In genomic region chr1:202009326-202010031, GRCh38 we compare ENCODE assay signal across 8 cellular contexts. TPM values are rescaled to one million over a fixed set of nuclear protein-coding genes. Genes with fewer than 3 reads are reported as not detected.
DNase-seq lines count a peak whose midpoint lies in the region; ATAC-seq, FAIRE-seq and TF ChIP-seq lines count a peak whose summit lies in the region.

No MANE protein-coding gene starts in this region.

- TF ChIP-seq EP300 in GM12878 (IDR thresholded peaks at IDR 0.05; ENCODE audit: borderline replicate concordance in 1 of 2, control insufficient read depth in 1 of 2, low read depth in 2 of 2, low read length in 2 of 2): no peak

- TF ChIP-seq RAD21 in GM12878 (IDR thresholded peaks at IDR 0.05; ENCODE audit: insufficient read depth, low read depth, low read length): peak; percentile 84

- H3K9me2 ChIP-seq in GM23248 (ENCODE audit: insufficient read depth): no peaks in the 10 kb centered on the region

- POLR2A ChIA-PET in GM12878 (lab: Charles Lee): interaction anchor here (1.5 to 1.6 kb wide), 2 partner anchors 32 to 104 kb away, joined by 7 to 8 read pairs; no protein-coding TSS in a partner anchor

- H3K79me2 ChIP-seq in GM23248 (ENCODE audit: insufficient read depth): no peaks in the 10 kb centered on the region
- H3K79me2 ChIP-seq in GM12878 (ENCODE audit: control insufficient read depth, insufficient read depth, low read length): no peaks in the 10 kb centered on the region

- H3F3A ChIP-seq in GM23248 (ENCODE audit: insufficient read depth): no peaks in the 10 kb centered on the region

- H3K27me3 ChIP-seq in GM23248 (replicated peaks; ENCODE audit: insufficient read depth) (no peaks in the 10 kb centered on the region), GM12878 (replicated peaks in 1 of 2; ENCODE audit: control insufficient read depth in 2 of 2, insufficient read depth in 2 of 2, low read length in 1 of 2) (no peaks in the 10 kb centered on the region)

- H3K27ac ChIP-seq in GM23248 (no peak overlapping the region), GM12878 (ENCODE audit: control insufficient read depth, insufficient read depth) (no peak overlapping the region)

- SMC1A ChIA-PET in GM12878 (lab: Charles Lee; ENCODE audit: uncharacterized antibody, unreplicated experiment): interaction anchor here (1.0 to 4.8 kb wide), 10 partner anchors 9 to 126 kb away, joined by 3 to 67 read pairs (median 4); no protein-coding TSS in a partner anchor

- intact Hi-C loops in GM12878 (cut with micrococcal nuclease; ENCODE audit: unreplicated experiment): loop anchor here (1.0 kb wide), 3 partner anchors 105 to 126 kb away; no protein-coding TSS in a partner anchor

- H3K4me1 ChIP-seq in GM23248 (ENCODE audit: insufficient read depth) (no peaks in the 10 kb centered on the region), GM12878 (ENCODE audit: control insufficient read depth, insufficient read depth, low read length) (peaks cover 11% of the 10 kb centered on the region)

- H3K9me3 ChIP-seq in GM23248 (ENCODE audit: low read depth): no peaks in the 10 kb centered on the region
- H3K9me3 ChIP-seq in GM12878 (replicated peaks; ENCODE audit: control insufficient read depth, insufficient read depth, low read length): no peaks in the 10 kb centered on the region

- no TSS peak for BruUV-seq in GM12878 (replicated peaks; lab: Mats Ljungman, UMichigan)

- RAD21 ChIA-PET in GM12878 (lab: Charles Lee; ENCODE audit: unreplicated experiment): interaction anchor here (0.6 to 6.3 kb wide), 11 partner anchors 10 to 134 kb away, joined by 3 to 76 read pairs (median 4); no protein-coding TSS in a partner anchor

- FAIRE-seq in GM12878 (lab: Jason Lieb, UNC): peak; percentile 86

- TF ChIP-seq POLR2A in GM12878 (IDR thresholded peaks at IDR 0.05; ENCODE audit: low read depth, low read length): no peak

- DNase-seq in CMK (ENCODE audit: low read depth) (peak; percentile 51), GM23248 (peak; percentile 80), NCI-H1694 (lab: John Stamatoyannopoulos, UW) (peak; percentile 72), T-helper 9 cell (peak; percentile 48), GM12878 (ENCODE audit: low read depth, low spot score) (peak; percentile 25), iPS DF 19.7 (ENCODE audit: low read depth, low spot score) (peak; percentile 54), skeletal muscle cell (ENCODE audit: low read depth) (peak; percentile 19), GOT3 (lab: John Stamatoyannopoulos, UW) (no peak)

- peak; percentile 79 to 91 (median 86) for TF ChIP-seq CTCF in GM12878 (IDR thresholded peaks at IDR 0.05 in 2 of 3, conservative IDR thresholded peaks at IDR 0.05 in 1 of 3; ENCODE audit: control insufficient read depth in 2 of 3, extremely low read depth in 1 of 3, insufficient read depth in 1 of 3, low read depth in 3 of 3, low read length in 3 of 3)

- CTCF ChIA-PET in GM12878 (lab: Yijun Ruan, JAX): interaction anchor here (0.6 to 6.9 kb wide), 17 partner anchors 9 to 1850 kb away, joined by 3 to 171 read pairs (median 5); no protein-coding TSS in a partner anchor

- no peaks in the 10 kb centered on the region for H4K20me1 ChIP-seq in GM23248 (ENCODE audit: insufficient read depth)
- H4K20me1 ChIP-seq in GM12878 (ENCODE audit: control insufficient read depth, insufficient read depth): no peaks in the 10 kb centered on the region

- H3K9ac ChIP-seq in GM23248 (no peak overlapping the region), GM12878 (ENCODE audit: control insufficient read depth, insufficient read depth, low read length) (no peak overlapping the region; the same call in 1 of the 2 replicates)

- H3K4me3 ChIP-seq in GM23248 (no peak overlapping the region), GM12878 (no peak overlapping the region), skeletal muscle cell (ENCODE audit: low read depth, low read length) (no peak overlapping the region)

- in situ Hi-C loops in GM23248 (cut with MboI) (loop anchor here (5.0 kb wide), 1 partner anchor 108 kb away; no protein-coding TSS in a partner anchor), GM12878 (cut with MboI) (loop anchor here (5.0 kb wide), 1 partner anchor 113 kb away; the partner anchor contains the start of gene GPR37L1)

- H3K4me2 ChIP-seq in GM23248 (ENCODE audit: unreplicated experiment): no peak overlapping the region
- H3K4me2 ChIP-seq in GM12878 (ENCODE audit: control insufficient read depth, insufficient read depth): no peak overlapping the region

- H3K36me3 ChIP-seq in GM23248 (ENCODE audit: low read depth): peaks cover under 1% of the 10 kb centered on the region; the same call in 1 of the 2 replicates
- H3K36me3 ChIP-seq in GM12878 (ENCODE audit: control insufficient read depth in 2 of 2, insufficient read depth in 2 of 2, low read length in 1 of 2): peaks cover 3 to 5% of the 10 kb centered on the region in 2 experiments; a peak in 2 of 4 replicates

- H2AFZ ChIP-seq in GM23248 (no peak overlapping the region), GM12878 (ENCODE audit: control insufficient read depth, low read depth, low read length) (peak overlapping the region; percentile 57)

- 15 to 18% methylated on average over 11 of the region's 11 CpGs for WGBS in GM23248 (ENCODE audit: low coverage in 1 of 2, low lambda C conversion rate in 2 of 2, missing lambda C conversion rate in 2 of 2), 2 experiments
- 9% methylated on average over 11 of the region's 11 CpGs for WGBS in GM12878 (ENCODE audit: insufficient coverage, insufficient replicate concordance, low lambda C conversion rate, missing lambda C conversion rate)

- ATAC-seq in GM12878: peak; percentile 79

TF ChIP-seq in GM12878, 131 proteins besides CTCF, POLR2A, EP300 and RAD21 (continues in another document):
- TF ChIP-seq GATAD2B (conservative IDR thresholded peaks at IDR 0.05; ENCODE audit: low read depth) (no peak), NFIC (IDR thresholded peaks at IDR 0.05; ENCODE audit: low read depth, low read length) (no peak)

RNA-seq across cellular contexts. Expression of gene ELF3, which starts 0.9 kb away (rescaled TPM):
- total RNA-seq in GM23248 (2014; rRNA removed; shearing (Covaris generic)): under 0.01 TPM in 1 of 2 replicates, not detected in the other
- polyA plus RNA-seq in GM23248 (2016; fragmentation: Nextera tagmentation; extraction: Ambion mirVana) (not detected in 2 replicates), GM12878 (2011; rRNA removed) (8.9 and 14.3 TPM in 2 replicates), GM12878 (2014; fragmentation: Illumina TruSeq; extraction: Trizol) (0.13 and 0.94 TPM in 2 replicates), GM12878 (2014; fragmentation: Nextera tagmentation; extraction: Ambion mirVana) (under 1 TPM in 1 of 2 experiments, not detected in 1; 0.07 TPM), GM12878 (2014; rRNA removed) (0.68 and 1.1 TPM in 2 replicates), GM12878 (2016; fragmentation: Nextera tagmentation; extraction: Ambion mirVana) (under 1 TPM; 0.12 to 0.39 TPM)
- 1.4 and 1.7 TPM in 2 replicates for total RNA-seq in GM12878 (2013; cell fraction: nucleolus; rRNA removed)
- total RNA-seq in GM12878 (2014; rRNA removed) (0.40 and 0.93 TPM in 2 replicates), GM12878 (2014; rRNA removed; fragmentation: Illumina TruSeq; extraction: Trizol) (0.58 and 0.97 TPM in 2 replicates), GM12878 (2021) (1.1 and 2.4 TPM in 2 replicates)
- 0.22 TPM for polyA plus RNA-seq in GM12878 (2011; ENCODE audit: low read depth)
- polyA plus RNA-seq in GM12878 (2011; cell fraction: cytosol; rRNA removed): 19.5 and 23.0 TPM in 2 replicates
- 52.6 and 56.4 TPM in 2 replicates for polyA plus RNA-seq in GM12878 (2011; cell fraction: nucleus; rRNA removed)
- 0.22 and 0.52 TPM in 2 replicates for polyA plus RNA-seq in GM12878 (2012)
- 13.1 and 27.0 TPM in 2 replicates for polyA minus RNA-seq in GM12878 (2011; rRNA and poly(A)+ RNA removed)
- 5.7 and 9.1 TPM in 2 replicates for polyA minus RNA-seq in GM12878 (2011; cell fraction: cytosol; rRNA and poly(A)+ RNA removed)
- 17.2 and 27.5 TPM in 2 replicates for polyA minus RNA-seq in GM12878 (2011; cell fraction: nucleus; rRNA and poly(A)+ RNA removed)

RNA-seq across cellular contexts. Expression of gene RNPEP, which starts 27.0 kb away (rescaled TPM):
- 80.5 and 83.6 TPM in 2 replicates for total RNA-seq in GM23248 (2014; rRNA removed; shearing (Covaris generic))
- polyA plus RNA-seq in GM23248 (2016; fragmentation: Nextera tagmentation; extraction: Ambion mirVana) (68.6 and 70.7 TPM in 2 replicates), GM12878 (2011; rRNA removed) (31.9 and 47.8 TPM in 2 replicates), GM12878 (2014; fragmentation: Illumina TruSeq; extraction: Trizol) (58.6 and 71.0 TPM in 2 replicates), GM12878 (2014; fragmentation: Nextera tagmentation; extraction: Ambion mirVana) (10 to 100 TPM; 18.3 to 21.6 TPM), GM12878 (2014; rRNA removed) (40.8 and 41.5 TPM in 2 replicates), GM12878 (2016; fragmentation: Nextera tagmentation; extraction: Ambion mirVana) (10 to 100 TPM; 62.8 to 68.2 TPM)
- 27.9 and 30.7 TPM in 2 replicates for total RNA-seq in GM12878 (2013; cell fraction: nucleolus; rRNA removed)
- total RNA-seq in GM12878 (2014; rRNA removed) (38.1 and 38.5 TPM in 2 replicates), GM12878 (2014; rRNA removed; fragmentation: Illumina TruSeq; extraction: Trizol) (24.5 and 25.2 TPM in 2 replicates), GM12878 (2021) (45.6 and 47.7 TPM in 2 replicates)
- polyA plus RNA-seq in GM12878 (2011; ENCODE audit: low read depth): 24.7 TPM
- 39.6 and 56.8 TPM in 2 replicates for polyA plus RNA-seq in GM12878 (2011; cell fraction: cytosol; rRNA removed)
- polyA plus RNA-seq in GM12878 (2011; cell fraction: nucleus; rRNA removed): 41.7 and 51.7 TPM in 2 replicates
- polyA plus RNA-seq in GM12878 (2012): 33.8 and 36.3 TPM in 2 replicates
- 32.0 and 39.9 TPM in 2 replicates for polyA minus RNA-seq in GM12878 (2011; rRNA and poly(A)+ RNA removed)
- 17.9 and 27.0 TPM in 2 replicates for polyA minus RNA-seq in GM12878 (2011; cell fraction: cytosol; rRNA and poly(A)+ RNA removed)
- polyA minus RNA-seq in GM12878 (2011; cell fraction: nucleus; rRNA and poly(A)+ RNA removed): 8.7 and 11.4 TPM in 2 replicates

RNA-seq across cellular contexts. Expression of gene TIMM17A, which starts 54.2 kb away (rescaled TPM):
- total RNA-seq in GM23248 (2014; rRNA removed; shearing (Covaris generic)): 56.4 and 68.8 TPM in 2 replicates
- polyA plus RNA-seq in GM23248 (2016; fragmentation: Nextera tagmentation; extraction: Ambion mirVana) (116 and 123 TPM in 2 replicates), GM12878 (2011; rRNA removed) (105 and 139 TPM in 2 replicates), GM12878 (2014; fragmentation: Illumina TruSeq; extraction: Trizol) (71.6 and 83.2 TPM in 2 replicates), GM12878 (2014; fragmentation: Nextera tagmentation; extraction: Ambion mirVana) (100 to 1,000 TPM; 248 to 357 TPM), GM12878 (2014; rRNA removed) (69.0 and 72.1 TPM in 2 replicates), GM12878 (2016; fragmentation: Nextera tagmentation; extraction: Ambion mirVana) (100 to 1,000 TPM; 176 to 180 TPM)
- total RNA-seq in GM12878 (2013; cell fraction: nucleolus; rRNA removed): 36.7 and 44.9 TPM in 2 replicates
- total RNA-seq in GM12878 (2014; rRNA removed) (68.6 and 82.3 TPM in 2 replicates), GM12878 (2014; rRNA removed; fragmentation: Illumina TruSeq; extraction: Trizol) (77.6 and 79.7 TPM in 2 replicates), GM12878 (2021) (74.4 TPM in 2 replicates)
- 45.1 TPM for polyA plus RNA-seq in GM12878 (2011; ENCODE audit: low read depth)
- 42.6 and 45.9 TPM in 2 replicates for polyA plus RNA-seq in GM12878 (2011; cell fraction: cytosol; rRNA removed)
- polyA plus RNA-seq in GM12878 (2011; cell fraction: nucleus; rRNA removed): 33.9 and 35.0 TPM in 2 replicates
- polyA plus RNA-seq in GM12878 (2012): 39.1 and 50.4 TPM in 2 replicates
- polyA minus RNA-seq in GM12878 (2011; rRNA and poly(A)+ RNA removed): 24.0 and 33.8 TPM in 2 replicates
- polyA minus RNA-seq in GM12878 (2011; cell fraction: cytosol; rRNA and poly(A)+ RNA removed): 13.2 and 13.5 TPM in 2 replicates
- 8.5 and 16.4 TPM in 2 replicates for polyA minus RNA-seq in GM12878 (2011; cell fraction: nucleus; rRNA and poly(A)+ RNA removed)
